ENCODE assay signal across 8 cellular contexts in genomic region chr5:139650689-139651501, GRCh38. TPM values are rescaled to one million over a fixed set of nuclear protein-coding genes. Genes with fewer than 3 reads are reported as not detected.
DNase-seq lines count a peak whose midpoint lies in the region; ATAC-seq and TF ChIP-seq lines count a peak whose summit lies in the region.

No MANE protein-coding gene starts in this region.

- ATAC-seq in activated CD8-positive, alpha-beta T cell treated with anti-CD3 and anti-CD28 coated beads for 36 hours: no peak
- ATAC-seq in heart left ventricle (peak; percentile 13 to 69 (median 34)), GM19452 (IDR thresholded peaks at IDR 0.05; ENCODE audit: unreplicated experiment) (no peak)

- H3K4me1 ChIP-seq in HAP-1 (peaks cover 18% of the 10 kb centered on the region), heart left ventricle (peaks cover 11 to 85% (median 64%) of the 10 kb centered on the region in 12 donors)

- peaks cover 47% of the 10 kb centered on the region for H3K4me1 Mint-ChIP-seq in activated CD8-positive, alpha-beta T cell treated with anti-CD3 and anti-CD28 coated beads for 36 hours (ENCODE audit: low read depth)
- H3K4me1 Mint-ChIP-seq in activated T-helper 2 cell treated with anti-CD3 and anti-CD28 coated beads, Interferon-gamma antibody, Interleukin-2, Interleukin-4, amounts not matched to agents 10 μg/mL and 5 μg/mL and 100 μg/mL, durations not matched to agents 14 hours and 24 hours and 36 hours (ENCODE audit: low read depth): peaks cover 28% of the 10 kb centered on the region

- H3K36me3 Mint-ChIP-seq in activated CD8-positive, alpha-beta T cell treated with anti-CD3 and anti-CD28 coated beads for 36 hours (ENCODE audit: low read depth): no peaks in the 10 kb centered on the region
- H3K36me3 Mint-ChIP-seq in activated T-helper 2 cell treated with anti-CD3 and anti-CD28 coated beads, Interferon-gamma antibody, Interleukin-2, Interleukin-4, amounts not matched to agents 10 μg/mL and 5 μg/mL and 100 μg/mL, durations not matched to agents 14 hours and 24 hours and 36 hours (ENCODE audit: low read depth): peaks cover 2% of the 10 kb centered on the region

- no peaks in the 10 kb centered on the region for H3K9me3 Mint-ChIP-seq in activated CD8-positive, alpha-beta T cell treated with anti-CD3 and anti-CD28 coated beads for 36 hours
- H3K9me3 Mint-ChIP-seq in activated T-helper 2 cell treated with anti-CD3 and anti-CD28 coated beads, Interferon-gamma antibody, Interleukin-2, Interleukin-4, amounts not matched to agents 10 μg/mL and 5 μg/mL and 100 μg/mL, durations not matched to agents 14 hours and 24 hours and 36 hours: no peaks in the 10 kb centered on the region

- 9 to 18% (median 13%) methylated on average over 19 to 25 of the region's 25 CpGs for WGBS in heart left ventricle, 4 donors

- H3K27ac Mint-ChIP-seq in activated CD8-positive, alpha-beta T cell treated with anti-CD3 and anti-CD28 coated beads for 36 hours: no peak overlapping the region
- no peak overlapping the region for H3K27ac Mint-ChIP-seq in activated T-helper 2 cell treated with anti-CD3 and anti-CD28 coated beads, Interferon-gamma antibody, Interleukin-2, Interleukin-4, amounts not matched to agents 10 μg/mL and 5 μg/mL and 100 μg/mL, durations not matched to agents 14 hours and 24 hours and 36 hours

- CTCF ChIA-PET in activated CD8-positive, alpha-beta T cell treated with anti-CD3 and anti-CD28 coated beads for 36 hours (lab: Charles Lee): interaction anchor here (0.7 to 5.8 kb wide), 10 partner anchors 9 to 136 kb away, joined by 3 to 40 read pairs (median 3); no protein-coding TSS in a partner anchor

- no peak for DNase-seq in HAP-1 (ENCODE audit: low spot score in 2 of 2)
- DNase-seq in activated CD8-positive, alpha-beta T cell treated with anti-CD3 and anti-CD28 coated beads for 36 hours: no peak
- peak; percentile 65 to 90 (median 78) for DNase-seq in heart left ventricle
- peak; percentile 87 for DNase-seq in pons (ENCODE audit: low spot score)
- no peak for DNase-seq in activated T-helper 2 cell treated with anti-CD3 and anti-CD28 coated beads, Interferon-gamma antibody, Interleukin-2, Interleukin-4, amounts not matched to agents 10 μg/mL and 5 μg/mL and 100 μg/mL, durations not matched to agents 14 hours and 24 hours and 36 hours (ENCODE audit: low spot score)
- DNase-seq in stimulated activated CD4-positive, alpha-beta T cell treated with anti-CD3 and anti-CD28 coated beads, Interleukin-4, amount 100 ng/mL, for 1 hour: no peak
- no peak for DNase-seq in UCSD-AML1 (lab: John Stamatoyannopoulos, UW; ENCODE audit: unreplicated experiment)

- peak overlapping the region; percentile 77 for H3K4me3 Mint-ChIP-seq in activated CD8-positive, alpha-beta T cell treated with anti-CD3 and anti-CD28 coated beads for 36 hours
- no peak overlapping the region for H3K4me3 Mint-ChIP-seq in activated T-helper 2 cell treated with anti-CD3 and anti-CD28 coated beads, Interferon-gamma antibody, Interleukin-2, Interleukin-4, amounts not matched to agents 10 μg/mL and 5 μg/mL and 100 μg/mL, durations not matched to agents 14 hours and 24 hours and 36 hours (ENCODE audit: low read depth)

- intact Hi-C loops in activated CD8-positive, alpha-beta T cell treated with anti-CD3 and anti-CD28 coated beads for 36 hours (cut with micrococcal nuclease): loop anchor here (5.0 kb wide), 1 partner anchor 61 kb away; no protein-coding TSS in a partner anchor
- intact Hi-C loops in heart left ventricle (cut with DNase I): loop anchor here in 5 of 10 donors (1.0 to 5.0 kb wide), 3 partner anchors 14 to 36 kb away; no protein-coding TSS in a partner anchor
- intact Hi-C loops in activated T-helper 2 cell treated with anti-CD3 and anti-CD28 coated beads, Interferon-gamma antibody, Interleukin-2, Interleukin-4, amounts not matched to agents 10 μg/mL and 5 μg/mL and 100 μg/mL, durations not matched to agents 14 hours and 24 hours and 36 hours (cut with micrococcal nuclease): loop anchor here (5.0 kb wide), 1 partner anchor 61 kb away; no protein-coding TSS in a partner anchor

- peak overlapping the region; percentile 82 to 98 (median 92) for H3K27ac ChIP-seq in heart left ventricle

- H3K27me3 Mint-ChIP-seq in activated CD8-positive, alpha-beta T cell treated with anti-CD3 and anti-CD28 coated beads for 36 hours: peaks cover 43% of the 10 kb centered on the region
- peaks cover 52% of the 10 kb centered on the region for H3K27me3 Mint-ChIP-seq in activated T-helper 2 cell treated with anti-CD3 and anti-CD28 coated beads, Interferon-gamma antibody, Interleukin-2, Interleukin-4, amounts not matched to agents 10 μg/mL and 5 μg/mL and 100 μg/mL, durations not matched to agents 14 hours and 24 hours and 36 hours (ENCODE audit: low read depth)

- H3K36me3 ChIP-seq in HAP-1 (replicated peaks) (no peaks in the 10 kb centered on the region), heart left ventricle (no peaks in the 10 kb centered on the region)

- H3K27me3 ChIP-seq in HAP-1 (ENCODE audit: low read depth): no peaks in the 10 kb centered on the region
- peaks cover 0 to 9% (median 0%) of the 10 kb centered on the region in 9 donors for H3K27me3 ChIP-seq in heart left ventricle

- TF ChIP-seq POLR2A in heart left ventricle (IDR thresholded peaks at IDR 0.05): peak in 1 of 2 donors; percentile 68

- H3K4me3 ChIP-seq in HAP-1 (peak overlapping the region; percentile 74), heart left ventricle (peak overlapping the region; percentile 60 to 99 (median 96))

- POLR2A ChIA-PET in activated CD8-positive, alpha-beta T cell treated with anti-CD3 and anti-CD28 coated beads for 36 hours (lab: Charles Lee): interaction anchor here (0.7 to 11.4 kb wide), 6 partner anchors 14 to 109 kb away, joined by 3 to 87 read pairs (median 4); no protein-coding TSS in a partner anchor

- peak; percentile 5 for TF ChIP-seq CTCF in activated CD8-positive, alpha-beta T cell treated with anti-CD3 and anti-CD28 coated beads for 36 hours (IDR thresholded peaks at IDR 0.05)
- TF ChIP-seq CTCF in heart left ventricle (IDR thresholded peaks at IDR 0.05): peak in 1 of 12 donors; percentile 2

- H3K9me3 ChIP-seq in HAP-1: no peaks in the 10 kb centered on the region
- no peaks in the 10 kb centered on the region for H3K9me3 ChIP-seq in heart left ventricle

- in situ Hi-C loops in HAP-1 (cut with MboI; ENCODE audit: low sequenced_read_pairs): no loop called here

RNA-seq across cellular contexts. Expression of gene CXXC5, which starts 2.7 kb away (rescaled TPM):
- total RNA-seq in activated CD8-positive, alpha-beta T cell treated with anti-CD3 and anti-CD28 coated beads for 36 hours: 1 to 10 TPM; 3.5 to 4.3 TPM
- total RNA-seq in heart left ventricle: 10 to 100 TPM; 29.8 to 74.6 (median 36.3) TPM
- polyA plus RNA-seq in heart left ventricle: 10 to 100 TPM; 32.8 to 44.5 TPM
- 1.3 and 2.9 TPM in 2 replicates for total RNA-seq in activated T-helper 2 cell treated with anti-CD3 and anti-CD28 coated beads, Interferon-gamma antibody, Interleukin-2, Interleukin-4, amounts not matched to agents 10 μg/mL and 5 μg/mL and 100 μg/mL, durations not matched to agents 14 hours and 24 hours and 36 hours

Comparison
In these comparisons a context has a peak if more than half of its experiments do, and no peak if none do; other contexts are left out.
1. DNase-seq: peak in heart left ventricle (5 of 5) and pons (single experiment); none in HAP-1 (0 of 2), activated CD8-positive, alpha-beta T cell treated with anti-CD3 and anti-CD28 coated beads for 36 hours (single experiment), activated T-helper 2 cell treated with anti-CD3 and anti-CD28 coated beads, Interferon-gamma antibody, Interleukin-2, Interleukin-4, amounts not matched to agents 10 μg/mL and 5 μg/mL and 100 μg/mL, durations not matched to agents 14 hours and 24 hours and 36 hours (single experiment), stimulated activated CD4-positive, alpha-beta T cell treated with anti-CD3 and anti-CD28 coated beads, Interleukin-4, amount 100 ng/mL, for 1 hour (single experiment) and UCSD-AML1 (single experiment).
2. ATAC-seq: peak in heart left ventricle (4 of 4); none in activated CD8-positive, alpha-beta T cell treated with anti-CD3 and anti-CD28 coated beads for 36 hours (single experiment) and GM19452 (single experiment).